In the genomic region with DNA sequence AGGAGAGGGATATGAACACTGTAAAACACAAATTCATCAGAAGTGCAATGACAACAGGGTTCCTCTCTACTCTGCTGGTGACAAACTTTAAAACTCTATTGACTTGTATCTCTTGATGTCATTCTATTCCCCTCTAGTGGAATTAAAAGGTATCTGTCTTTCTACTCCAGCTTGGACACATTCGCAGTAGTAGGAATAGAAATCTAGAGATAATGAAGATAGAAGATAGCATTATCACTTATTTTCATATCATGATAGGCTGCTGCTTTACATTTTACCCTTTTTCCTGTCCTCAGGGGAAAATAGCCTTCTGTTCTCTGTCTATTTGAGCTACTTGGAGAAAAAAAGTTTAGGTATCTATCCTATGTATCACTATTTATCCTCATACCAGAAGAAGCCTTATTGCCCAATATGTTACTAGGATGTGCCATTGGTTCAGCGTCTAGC, we compare ENCODE assay signal across 9 cellular contexts.
A peak's percentile ranks its signal among the peaks of the same experiment; 100 is the strongest.
DNase-seq lines count a peak whose midpoint lies in the region; FAIRE-seq and TF ChIP-seq lines count a peak whose summit lies in the region.
"Had no signal": no experiment of that assay in that cellular context is flagged by ENCODE, and none has a peak within 500 bp of the region (broad histone marks: within the 10 kb centered on the region; RNA-seq: fewer than 3 reads in every experiment).

No MANE protein-coding gene starts in this region.

- peak; percentile 70 for TF ChIP-seq CTCF in hepatocyte (IDR thresholded peaks at IDR 0.05; ENCODE audit: poor library complexity)
- TF ChIP-seq CTCF in GM20000 (IDR thresholded peaks at IDR 0.05; ENCODE audit: extremely low read depth, missing control alignments) = no peak

- 68% methylated on average over 2 of the region's 2 CpGs for WGBS in hepatocyte (ENCODE audit: low lambda C conversion rate, missing lambda C conversion rate)

- peak; percentile 8 for DNase-seq in COR-L47 (lab: John Stamatoyannopoulos, UW)
- peak; percentile 52 for DNase-seq in SK-N-MC (ENCODE audit: low read depth, low spot score)
- peak; percentile 27 for DNase-seq in hepatocyte (ENCODE audit: low spot score)
- peak; percentile 53 for DNase-seq in urothelium cell line (ENCODE audit: low spot score)
- no peak for DNase-seq in GM20000 (ENCODE audit: low spot score)
- no peak for DNase-seq in activated T-helper 1 cell treated with anti-CD3 and anti-CD28 coated beads, Interleukin-12 subunit alpha, Interleukin-12 subunit beta, Interleukin-2, Interleukin-4 antibody, amounts not matched to agents 30 ng/mL and 10 ng/mL and 1 ng/mL, durations not matched to agents 14 hours and 24 hours and 36 hours (ENCODE audit: low spot score)
- no peak for DNase-seq in activated CD4-positive, CD25-positive, alpha-beta regulatory T cell treated with anti-CD3 and anti-CD28 coated beads, Interleukin-2, amount 50 U/mL, for 72 hours

- FAIRE-seq in urothelium cell line (lab: Jason Lieb, UNC) = no peak

- no peaks in the 10 kb centered on the region for H3K9me3 Mint-ChIP-seq in activated T-helper 1 cell treated with anti-CD3 and anti-CD28 coated beads, Interleukin-12 subunit alpha, Interleukin-12 subunit beta, Interleukin-2, Interleukin-4 antibody, amounts not matched to agents 30 ng/mL and 10 ng/mL and 1 ng/mL, durations not matched to agents 14 hours and 24 hours and 36 hours

- H3K27ac ChIP-seq in SK-N-MC = no peak overlapping the region
- no peak overlapping the region for H3K27ac ChIP-seq in hepatocyte
- H3K27ac ChIP-seq: HL-60 had no signal

- no peaks in the 10 kb centered on the region for H3K79me2 ChIP-seq in hepatocyte

- no peaks in the 10 kb centered on the region for H3K4me1 ChIP-seq in hepatocyte (ENCODE audit: insufficient read depth)

- no peaks in the 10 kb centered on the region for H4K20me1 ChIP-seq in hepatocyte (ENCODE audit: insufficient read depth, poor library complexity, severe bottlenecking)

- no peak overlapping the region for H3K4me3 Mint-ChIP-seq in activated T-helper 1 cell treated with anti-CD3 and anti-CD28 coated beads, Interleukin-12 subunit alpha, Interleukin-12 subunit beta, Interleukin-2, Interleukin-4 antibody, amounts not matched to agents 30 ng/mL and 10 ng/mL and 1 ng/mL, durations not matched to agents 14 hours and 24 hours and 36 hours

- no peak overlapping the region for H3K9ac ChIP-seq in SK-N-MC (ENCODE audit: insufficient read length)

- TF ChIP-seq EP300 in Ishikawa (IDR thresholded peaks at IDR 0.05; ENCODE audit: borderline replicate concordance) = no peak

- intact Hi-C loops in activated T-helper 1 cell treated with anti-CD3 and anti-CD28 coated beads, Interleukin-12 subunit alpha, Interleukin-12 subunit beta, Interleukin-2, Interleukin-4 antibody, amounts not matched to agents 30 ng/mL and 10 ng/mL and 1 ng/mL, durations not matched to agents 14 hours and 24 hours and 36 hours (cut with micrococcal nuclease) = loop anchor here (1.0 to 2.0 kb wide), 4 partner anchors 204 to 425 kb away; no protein-coding TSS in a partner anchor

- H2AFZ ChIP-seq in hepatocyte = no peak overlapping the region

- H3K27me3 Mint-ChIP-seq in activated T-helper 1 cell treated with anti-CD3 and anti-CD28 coated beads, Interleukin-12 subunit alpha, Interleukin-12 subunit beta, Interleukin-2, Interleukin-4 antibody, amounts not matched to agents 30 ng/mL and 10 ng/mL and 1 ng/mL, durations not matched to agents 14 hours and 24 hours and 36 hours (ENCODE audit: insufficient read depth) = no peaks in the 10 kb centered on the region

- H3K27me3 ChIP-seq in hepatocyte = no peaks in the 10 kb centered on the region

- peaks cover 7% of the 10 kb centered on the region for H3K36me3 Mint-ChIP-seq in activated T-helper 1 cell treated with anti-CD3 and anti-CD28 coated beads, Interleukin-12 subunit alpha, Interleukin-12 subunit beta, Interleukin-2, Interleukin-4 antibody, amounts not matched to agents 30 ng/mL and 10 ng/mL and 1 ng/mL, durations not matched to agents 14 hours and 24 hours and 36 hours (ENCODE audit: low read depth)

- H3K36me3 ChIP-seq in SK-N-MC (ENCODE audit: insufficient read depth, low read length) = no peaks in the 10 kb centered on the region
- no peaks in the 10 kb centered on the region for H3K36me3 ChIP-seq in hepatocyte (replicated peaks; ENCODE audit: insufficient read depth, low read depth)

- H3K4me3 ChIP-seq in SK-N-MC = 0 out of 2 replicates have a peak overlapping the region, but pooled peaks have one; percentile 10
- no peak overlapping the region for H3K4me3 ChIP-seq in hepatocyte

- H3K4me1 Mint-ChIP-seq in activated T-helper 1 cell treated with anti-CD3 and anti-CD28 coated beads, Interleukin-12 subunit alpha, Interleukin-12 subunit beta, Interleukin-2, Interleukin-4 antibody, amounts not matched to agents 30 ng/mL and 10 ng/mL and 1 ng/mL, durations not matched to agents 14 hours and 24 hours and 36 hours (ENCODE audit: low read depth) = peaks cover 42% of the 10 kb centered on the region

- peak; percentile 59 for TF ChIP-seq RAD21 in Ishikawa (IDR thresholded peaks at IDR 0.05; ENCODE audit: low read depth)

- no peak overlapping the region for H3K27ac Mint-ChIP-seq in activated T-helper 1 cell treated with anti-CD3 and anti-CD28 coated beads, Interleukin-12 subunit alpha, Interleukin-12 subunit beta, Interleukin-2, Interleukin-4 antibody, amounts not matched to agents 30 ng/mL and 10 ng/mL and 1 ng/mL, durations not matched to agents 14 hours and 24 hours and 36 hours

- H3K9me2 ChIP-seq in hepatocyte (replicated peaks; ENCODE audit: insufficient read depth) = no peaks in the 10 kb centered on the region

- H3K4me2 ChIP-seq in hepatocyte = no peak overlapping the region

- no peaks in the 10 kb centered on the region for H3K9me3 ChIP-seq in SK-N-MC (ENCODE audit: low read depth, low read length)
- no peaks in the 10 kb centered on the region for H3K9me3 ChIP-seq in hepatocyte (ENCODE audit: low read depth)

TF ChIP-seq in Ishikawa, 13 proteins besides CTCF, POLR2A, EP300 and RAD21:
- no peak for TF ChIP-seq YY1 (IDR thresholded peaks at IDR 0.05; ENCODE audit: low read depth)
- no peak for TF ChIP-seq TCF12 (IDR thresholded peaks at IDR 0.05; ENCODE audit: low read depth)
- TF ChIP-seq TAF1 (IDR thresholded peaks at IDR 0.05; ENCODE audit: low read depth) = no peak
- TF ChIP-seq, protein P1, sequence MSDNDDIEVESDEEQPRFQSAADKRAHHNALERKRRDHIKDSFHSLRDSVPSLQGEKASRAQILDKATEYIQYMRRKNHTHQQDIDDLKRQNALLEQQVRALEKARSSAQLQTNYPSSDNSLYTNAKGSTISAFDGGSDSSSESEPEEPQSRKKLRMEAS (IDR thresholded peaks at IDR 0.05) = no peak
- TF ChIP-seq, protein P2, sequence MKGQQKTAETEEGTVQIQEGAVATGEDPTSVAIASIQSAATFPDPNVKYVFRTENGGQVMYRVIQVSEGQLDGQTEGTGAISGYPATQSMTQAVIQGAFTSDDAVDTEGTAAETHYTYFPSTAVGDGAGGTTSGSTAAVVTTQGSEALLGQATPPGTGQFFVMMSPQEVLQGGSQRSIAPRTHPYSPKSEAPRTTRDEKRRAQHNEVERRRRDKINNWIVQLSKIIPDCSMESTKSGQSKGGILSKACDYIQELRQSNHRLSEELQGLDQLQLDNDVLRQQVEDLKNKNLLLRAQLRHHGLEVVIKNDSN (IDR thresholded peaks at IDR 0.05) = no peak
- TF ChIP-seq EGR1 (IDR thresholded peaks at IDR 0.05) = no peak
- no peak for TF ChIP-seq CREB1 (IDR thresholded peaks at IDR 0.05; ENCODE audit: low read depth)
- TF ChIP-seq, protein P3, sequence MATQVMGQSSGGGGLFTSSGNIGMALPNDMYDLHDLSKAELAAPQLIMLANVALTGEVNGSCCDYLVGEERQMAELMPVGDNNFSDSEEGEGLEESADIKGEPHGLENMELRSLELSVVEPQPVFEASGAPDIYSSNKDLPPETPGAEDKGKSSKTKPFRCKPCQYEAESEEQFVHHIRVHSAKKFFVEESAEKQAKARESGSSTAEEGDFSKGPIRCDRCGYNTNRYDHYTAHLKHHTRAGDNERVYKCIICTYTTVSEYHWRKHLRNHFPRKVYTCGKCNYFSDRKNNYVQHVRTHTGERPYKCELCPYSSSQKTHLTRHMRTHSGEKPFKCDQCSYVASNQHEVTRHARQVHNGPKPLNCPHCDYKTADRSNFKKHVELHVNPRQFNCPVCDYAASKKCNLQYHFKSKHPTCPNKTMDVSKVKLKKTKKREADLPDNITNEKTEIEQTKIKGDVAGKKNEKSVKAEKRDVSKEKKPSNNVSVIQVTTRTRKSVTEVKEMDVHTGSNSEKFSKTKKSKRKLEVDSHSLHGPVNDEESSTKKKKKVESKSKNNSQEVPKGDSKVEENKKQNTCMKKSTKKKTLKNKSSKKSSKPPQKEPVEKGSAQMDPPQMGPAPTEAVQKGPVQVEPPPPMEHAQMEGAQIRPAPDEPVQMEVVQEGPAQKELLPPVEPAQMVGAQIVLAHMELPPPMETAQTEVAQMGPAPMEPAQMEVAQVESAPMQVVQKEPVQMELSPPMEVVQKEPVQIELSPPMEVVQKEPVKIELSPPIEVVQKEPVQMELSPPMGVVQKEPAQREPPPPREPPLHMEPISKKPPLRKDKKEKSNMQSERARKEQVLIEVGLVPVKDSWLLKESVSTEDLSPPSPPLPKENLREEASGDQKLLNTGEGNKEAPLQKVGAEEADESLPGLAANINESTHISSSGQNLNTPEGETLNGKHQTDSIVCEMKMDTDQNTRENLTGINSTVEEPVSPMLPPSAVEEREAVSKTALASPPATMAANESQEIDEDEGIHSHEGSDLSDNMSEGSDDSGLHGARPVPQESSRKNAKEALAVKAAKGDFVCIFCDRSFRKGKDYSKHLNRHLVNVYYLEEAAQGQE (IDR thresholded peaks at IDR 0.05; ENCODE audit: low read depth) = no peak
- no peak for TF ChIP-seq NFIC (IDR thresholded peaks at IDR 0.05)
- TF ChIP-seq TEAD4 (IDR thresholded peaks at IDR 0.05) = no peak
- no peak for TF ChIP-seq FOXM1 (IDR thresholded peaks at IDR 0.05; ENCODE audit: borderline replicate concordance, low read depth)
- no peak for TF ChIP-seq ZBTB7A (IDR thresholded peaks at IDR 0.05; ENCODE audit: low read depth)

Comparison
In these comparisons a context has a peak if more than half of its experiments do, and no peak if none do; other contexts are left out.
1. DNase-seq: peak in COR-L47 (single experiment), SK-N-MC (single experiment), hepatocyte (single experiment) and urothelium cell line (single experiment); none in GM20000 (single experiment), activated T-helper 1 cell treated with anti-CD3 and anti-CD28 coated beads, Interleukin-12 subunit alpha, Interleukin-12 subunit beta, Interleukin-2, Interleukin-4 antibody, amounts not matched to agents 30 ng/mL and 10 ng/mL and 1 ng/mL, durations not matched to agents 14 hours and 24 hours and 36 hours (single experiment) and activated CD4-positive, CD25-positive, alpha-beta regulatory T cell treated with anti-CD3 and anti-CD28 coated beads, Interleukin-2, amount 50 U/mL, for 72 hours (single experiment).